In the genomic region with DNA sequence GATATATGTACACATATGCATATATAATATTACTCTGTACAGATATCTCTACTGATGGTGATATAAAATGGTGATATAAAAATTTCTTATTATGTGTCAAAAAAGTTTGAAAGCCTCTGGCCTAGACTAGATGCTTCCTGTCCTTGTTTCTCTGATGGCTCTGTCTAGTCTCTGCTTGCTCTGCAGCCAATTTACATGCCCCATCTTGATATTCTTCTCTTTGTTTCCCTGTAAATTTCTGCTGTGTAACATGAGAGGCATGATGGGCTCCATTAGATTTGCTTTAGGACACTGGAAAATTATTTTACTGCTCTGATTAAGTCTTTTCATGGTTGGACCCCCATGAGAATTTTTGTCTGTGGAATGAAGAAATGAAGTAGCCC, we compare ENCODE assay signal across 20 cellular contexts. TPM values are rescaled to one million over a fixed set of nuclear protein-coding genes. Genes with fewer than 3 reads are reported as not detected.
A peak's percentile ranks its signal among the peaks of the same experiment; 100 is the strongest.
DNase-seq lines count a peak whose midpoint lies in the region; ATAC-seq and TF ChIP-seq lines count a peak whose summit lies in the region.
"Had no signal": no experiment of that assay in that cellular context is flagged by ENCODE, and none has a peak within 500 bp of the region (broad histone marks: within the 10 kb centered on the region; RNA-seq: fewer than 3 reads in every experiment).

No MANE protein-coding gene starts in this region.

- no peak for TF ChIP-seq CTCF in left ventricle myocardium inferior (IDR thresholded peaks at IDR 0.05; ENCODE audit: borderline replicate concordance)
- TF ChIP-seq CTCF in psoas muscle (IDR thresholded peaks at IDR 0.05), result no peak

- DNase-seq in activated naive CD8-positive, alpha-beta T cell treated with anti-CD3 and anti-CD28 coated beads, Interleukin-2, amount 10 ng/mL, durations not matched to agents 7 days and 5 days, result no peak
- DNase-seq in activated naive CD8-positive, alpha-beta T cell treated with anti-CD3 and anti-CD28 coated beads, Interleukin-2, amount 50 U/mL, for 24 hours, result no peak
- DNase-seq in left ventricle myocardium inferior (no peak), psoas muscle (no peak), cerebellum (ENCODE audit: low spot score) (no peak), H4 (ENCODE audit: low spot score) (no peak)
- DNase-seq: 8988T; activated CD4-positive, alpha-beta T cell treated with anti-CD3 and anti-CD28 coated beads for 36 hours; activated CD8-positive, alpha-beta memory T cell treated with anti-CD3 and anti-CD28 coated beads, Interleukin-2, amount 50 U/mL, for 48 hours; activated gamma-delta T cell; amygdala; BE2C; Calu3; EL; Karpas-422; NCI-H1105 treated with DMSO at 0.1 percent for 48 hours had no signal

- H3K27me3 ChIP-seq in left ventricle myocardium inferior (ENCODE audit: low read depth) (no peaks in the 10 kb centered on the region), psoas muscle (ENCODE audit: insufficient read depth in 3 of 3, low read length in 2 of 3) (no peaks in the 10 kb centered on the region)
- H3K27me3 ChIP-seq: BE2C had no signal

- peaks cover 6% of the 10 kb centered on the region for H3K4me1 Mint-ChIP-seq in activated naive CD8-positive, alpha-beta T cell treated with anti-CD3 and anti-CD28 coated beads, Interleukin-2, amount 10 ng/mL, durations not matched to agents 7 days and 5 days
- peaks cover 23% of the 10 kb centered on the region for H3K4me1 Mint-ChIP-seq in activated naive CD8-positive, alpha-beta T cell treated with anti-CD3 and anti-CD28 coated beads, Interleukin-2, amount 50 U/mL, for 24 hours

- peaks cover 2% of the 10 kb centered on the region for H3K9me3 Mint-ChIP-seq in activated naive CD8-positive, alpha-beta T cell treated with anti-CD3 and anti-CD28 coated beads, Interleukin-2, amount 10 ng/mL, durations not matched to agents 7 days and 5 days
- H3K9me3 Mint-ChIP-seq in activated naive CD8-positive, alpha-beta T cell treated with anti-CD3 and anti-CD28 coated beads, Interleukin-2, amount 50 U/mL, for 24 hours, result no peaks in the 10 kb centered on the region
- H3K9me3 Mint-ChIP-seq: central memory CD8-positive, alpha-beta T cell; nephron had no signal

- peak; percentile 36 for ATAC-seq in activated naive CD8-positive, alpha-beta T cell treated with anti-CD3 and anti-CD28 coated beads, Interleukin-2, amount 10 ng/mL, durations not matched to agents 7 days and 5 days (ENCODE audit: low read depth)
- no peak for ATAC-seq in activated naive CD8-positive, alpha-beta T cell treated with anti-CD3 and anti-CD28 coated beads, Interleukin-2, amount 50 U/mL, for 24 hours
- peak in 3 of 4 donors; percentile 6 to 34 (median 10) for ATAC-seq in psoas muscle
- no peak for ATAC-seq in HG02981 (IDR thresholded peaks at IDR 0.05; ENCODE audit: unreplicated experiment)
- ATAC-seq: activated CD4-positive, alpha-beta T cell treated with anti-CD3 and anti-CD28 coated beads for 36 hours had no signal

- no peaks in the 10 kb centered on the region for H3K27me3 Mint-ChIP-seq in activated naive CD8-positive, alpha-beta T cell treated with anti-CD3 and anti-CD28 coated beads, Interleukin-2, amount 10 ng/mL, durations not matched to agents 7 days and 5 days
- H3K27me3 Mint-ChIP-seq in activated naive CD8-positive, alpha-beta T cell treated with anti-CD3 and anti-CD28 coated beads, Interleukin-2, amount 50 U/mL, for 24 hours, result no peaks in the 10 kb centered on the region
- H3K27me3 Mint-ChIP-seq: activated CD4-positive, alpha-beta T cell treated with anti-CD3 and anti-CD28 coated beads for 36 hours; central memory CD8-positive, alpha-beta T cell had no signal

- H3K4me1 ChIP-seq in left ventricle myocardium inferior, result peaks cover 51% of the 10 kb centered on the region
- H3K4me1 ChIP-seq in psoas muscle, result peaks cover 48% of the 10 kb centered on the region
- no peaks in the 10 kb centered on the region for H3K4me1 ChIP-seq in urinary bladder (ENCODE audit: insufficient read depth)

- H3K4me3 Mint-ChIP-seq in activated naive CD8-positive, alpha-beta T cell treated with anti-CD3 and anti-CD28 coated beads, Interleukin-2, amount 10 ng/mL, durations not matched to agents 7 days and 5 days, result no peak overlapping the region
- no peak overlapping the region for H3K4me3 Mint-ChIP-seq in activated naive CD8-positive, alpha-beta T cell treated with anti-CD3 and anti-CD28 coated beads, Interleukin-2, amount 50 U/mL, for 24 hours
- H3K4me3 Mint-ChIP-seq: activated CD4-positive, alpha-beta T cell treated with anti-CD3 and anti-CD28 coated beads for 36 hours; central memory CD8-positive, alpha-beta T cell; nephron had no signal

- no peak overlapping the region for H3K27ac Mint-ChIP-seq in activated naive CD8-positive, alpha-beta T cell treated with anti-CD3 and anti-CD28 coated beads, Interleukin-2, amount 10 ng/mL, durations not matched to agents 7 days and 5 days
- H3K27ac Mint-ChIP-seq in activated naive CD8-positive, alpha-beta T cell treated with anti-CD3 and anti-CD28 coated beads, Interleukin-2, amount 50 U/mL, for 24 hours, result no peak overlapping the region

- no peaks in the 10 kb centered on the region for H3K9me3 ChIP-seq in left ventricle myocardium inferior (replicated peaks)
- no peaks in the 10 kb centered on the region for H3K9me3 ChIP-seq in psoas muscle
- H3K9me3 ChIP-seq: BE2C had no signal

- H3K27ac ChIP-seq in left ventricle myocardium inferior (replicated peaks), result peak overlapping the region; percentile 56
- peak overlapping the region; percentile 84 for H3K27ac ChIP-seq in psoas muscle
- H3K27ac ChIP-seq in urinary bladder (ENCODE audit: low read depth), result peak overlapping the region; percentile 50

- H3K36me3 ChIP-seq in left ventricle myocardium inferior (no peaks in the 10 kb centered on the region), psoas muscle (ENCODE audit: insufficient read depth in 1 of 2, low read depth in 1 of 2) (no peaks in the 10 kb centered on the region), urinary bladder (ENCODE audit: insufficient read depth) (no peaks in the 10 kb centered on the region)
- H3K36me3 ChIP-seq: BE2C had no signal

- H3K4me3 ChIP-seq in left ventricle myocardium inferior, result no peak overlapping the region
- H3K4me3 ChIP-seq in psoas muscle, result peak overlapping the region; percentile 19
- H3K4me3 ChIP-seq in urinary bladder (ENCODE audit: low read depth, low read length), result no peak overlapping the region

- POLR2A ChIA-PET in activated naive CD8-positive, alpha-beta T cell treated with anti-CD3 and anti-CD28 coated beads, Interleukin-2, amount 10 ng/mL, durations not matched to agents 7 days and 5 days (lab: Charles Lee), result interaction anchor here (1.8 kb wide), 1 partner anchor 25 kb away, joined by 7 read pairs; the partner anchor contains the start of genes BABAM2 and RBKS

- H3K36me3 Mint-ChIP-seq in activated naive CD8-positive, alpha-beta T cell treated with anti-CD3 and anti-CD28 coated beads, Interleukin-2, amount 10 ng/mL, durations not matched to agents 7 days and 5 days, result peaks cover 25% of the 10 kb centered on the region
- H3K36me3 Mint-ChIP-seq in activated naive CD8-positive, alpha-beta T cell treated with anti-CD3 and anti-CD28 coated beads, Interleukin-2, amount 50 U/mL, for 24 hours (ENCODE audit: low read depth), result peaks cover 19% of the 10 kb centered on the region

- intact Hi-C loops in left ventricle myocardium inferior (cut with micrococcal nuclease) (no loop called here), psoas muscle (cut with DNase I) (loop anchor here (5.0 kb wide), 2 partner anchors 38 to 43 kb away; no protein-coding TSS in a partner anchor)

RNA-seq across cellular contexts. Expression of gene BABAM2, which starts 24.3 kb away (rescaled TPM):
- total RNA-seq in activated naive CD8-positive, alpha-beta T cell treated with anti-CD3 and anti-CD28 coated beads, Interleukin-2, amount 10 ng/mL, durations not matched to agents 7 days and 5 days, result 10 to 100 TPM; 50.7 to 51.0 TPM
- 58.9 TPM for total RNA-seq in left ventricle myocardium inferior
- total RNA-seq in psoas muscle, result 10 to 100 TPM; 48.2 to 74.5 (median 57.2) TPM
- 10 to 100 TPM; 34.2 to 72.4 (median 40.6) TPM for polyA plus RNA-seq in psoas muscle
- 40.6 TPM for total RNA-seq in urinary bladder
- polyA plus RNA-seq in urinary bladder, result 37.0 TPM
- total RNA-seq in cerebellum, result 25.2 TPM
- total RNA-seq in H4 (2014; rRNA removed; shearing (Covaris generic)), result 11.7 and 20.7 TPM in 2 replicates

RNA-seq across cellular contexts. Expression of gene RBKS, which starts 24.6 kb away (rescaled TPM):
- total RNA-seq in activated naive CD8-positive, alpha-beta T cell treated with anti-CD3 and anti-CD28 coated beads, Interleukin-2, amount 10 ng/mL, durations not matched to agents 7 days and 5 days, result 1 to 10 TPM; 2.3 to 3.5 TPM
- total RNA-seq in left ventricle myocardium inferior (2.7 TPM), psoas muscle (1 to 10 TPM; 3.5 to 4.4 (median 3.8) TPM), urinary bladder (1.3 TPM), cerebellum (2.1 TPM)
- polyA plus RNA-seq in psoas muscle (1 to 10 TPM; 4.1 to 7.3 (median 4.6) TPM), urinary bladder (1.7 TPM)
- 0.23 and 3.6 TPM in 2 replicates for total RNA-seq in H4 (2014; rRNA removed; shearing (Covaris generic))

Comparison
In these comparisons a context has a peak if more than half of its experiments do, and no peak if none do; other contexts are left out.
1. ATAC-seq: peak in activated naive CD8-positive, alpha-beta T cell treated with anti-CD3 and anti-CD28 coated beads, Interleukin-2, amount 10 ng/mL, durations not matched to agents 7 days and 5 days (single experiment) and psoas muscle (3 of 4); none in activated naive CD8-positive, alpha-beta T cell treated with anti-CD3 and anti-CD28 coated beads, Interleukin-2, amount 50 U/mL, for 24 hours (single experiment) and HG02981 (single experiment).
2. Peak in every context shown above with its lines, with median percentiles within 50 percentile points of each other: H3K27ac ChIP-seq.